27 cellular contexts compared by ENCODE assay signal in the genomic region with DNA sequence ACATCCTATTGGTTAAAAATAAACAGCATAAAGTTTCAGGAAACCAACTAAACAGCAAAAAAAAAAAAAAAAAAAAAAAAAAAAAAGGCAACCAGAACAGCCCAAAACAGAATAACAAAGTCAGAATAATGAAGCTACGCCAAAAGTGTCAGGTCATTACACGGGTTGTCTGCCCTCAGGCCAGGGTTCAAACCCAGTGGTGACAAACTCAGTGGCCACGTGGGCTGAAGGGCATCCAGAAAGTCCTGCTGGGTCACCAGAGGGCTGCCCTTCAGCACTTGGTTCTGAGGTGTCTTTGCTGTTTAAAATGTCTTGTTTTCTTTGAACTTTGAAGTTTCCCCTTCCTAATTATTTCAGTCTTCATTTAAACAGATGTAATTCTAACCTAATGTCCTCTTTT.
"Had no signal": no experiment of that assay in that cellular context is flagged by ENCODE, and none has a peak within 500 bp of the region (broad histone marks: within the 10 kb centered on the region; RNA-seq: fewer than 3 reads in every experiment).

No MANE protein-coding gene starts in this region.

- H3K36me3 ChIP-seq: esophagus muscularis mucosa, neural progenitor cell, sigmoid colon, tibial artery, upper lobe of right lung, vagina had no signal

- H3K9me3 ChIP-seq: esophagus muscularis mucosa, gastroesophageal sphincter, heart left ventricle, sigmoid colon, testis, tibial artery, upper lobe of right lung, vagina had no signal

- H3K4me2 ChIP-seq: hepatocyte, neural progenitor cell had no signal

- H3K27me3 ChIP-seq: dorsolateral prefrontal cortex, esophagus muscularis mucosa, foreskin keratinocyte, gastroesophageal sphincter, heart left ventricle, hepatocyte, neural progenitor cell, sigmoid colon, testis, tibial artery, upper lobe of right lung, vagina had no signal

- DNase-seq: dorsolateral prefrontal cortex; effector CD4-positive, alpha-beta T cell; endodermal cell; foreskin keratinocyte; midbrain; naive thymus-derived CD4-positive, alpha-beta T cell; sigmoid colon; stimulated activated CD4-positive, alpha-beta T cell treated with anti-CD3 and anti-CD28 coated beads, Interleukin-2, amount 100 ng/mL, for 24 hours; stimulated activated CD4-positive, alpha-beta T cell treated with anti-CD3 and anti-CD28 coated beads, Interleukin-4, amount 100 ng/mL, for 4 hours; stimulated activated naive CD8-positive, alpha-beta T cell treated with anti-CD3 and anti-CD28 coated beads, Interleukin-15, Interleukin-2, amounts not matched to agents 100 U/mL and 50 U/mL, for 24 hours; substantia nigra; testis; tibial artery; upper lobe of right lung had no signal

- H3K4me1 Mint-ChIP-seq: stimulated activated memory B cell treated with anti-CD40 and anti-IgM and Interleukin-4, amounts not matched to agents 10 μg/mL and 1 μg/mL and 100 μg/mL, for 72 hours had no signal

- H3K4me3 ChIP-seq: dorsolateral prefrontal cortex, esophagus muscularis mucosa, gastroesophageal sphincter, heart left ventricle, hepatocyte, lung, neural progenitor cell, sigmoid colon, testis, tibial artery, upper lobe of right lung, vagina had no signal

- H3K4me1 ChIP-seq: foreskin keratinocyte, parathyroid adenoma, sigmoid colon, testis, upper lobe of right lung had no signal

- H3K27ac ChIP-seq: epithelial cell of prostate, esophagus muscularis mucosa, foreskin keratinocyte, gastroesophageal sphincter, heart left ventricle, hepatocyte, neural progenitor cell, parathyroid adenoma, sigmoid colon, testis, upper lobe of right lung had no signal

- H3K27ac Mint-ChIP-seq: endodermal cell; memory B cell; naive thymus-derived CD4-positive, alpha-beta T cell; neural progenitor cell; progenitor cell of endocrine pancreas; stimulated activated memory B cell treated with anti-CD40 and anti-IgM and Interleukin-4, amounts not matched to agents 10 μg/mL and 1 μg/mL and 100 μg/mL, for 72 hours had no signal

- H3K4me3 Mint-ChIP-seq: endodermal cell; memory B cell; naive thymus-derived CD4-positive, alpha-beta T cell; nephron; neural progenitor cell; stimulated activated memory B cell treated with anti-CD40 and anti-IgM and Interleukin-4, amounts not matched to agents 10 μg/mL and 1 μg/mL and 100 μg/mL, for 72 hours had no signal

- H3K27me3 Mint-ChIP-seq: memory B cell, progenitor cell of endocrine pancreas had no signal

- H3K9ac ChIP-seq: neural progenitor cell, parathyroid adenoma had no signal

- H3K9me3 Mint-ChIP-seq: endodermal cell; memory B cell; naive thymus-derived CD4-positive, alpha-beta T cell; stimulated activated memory B cell treated with anti-CD40 and anti-IgM and Interleukin-4, amounts not matched to agents 10 μg/mL and 1 μg/mL and 100 μg/mL, for 72 hours had no signal

- H3K36me3 Mint-ChIP-seq: memory B cell; naive thymus-derived CD4-positive, alpha-beta T cell; neural progenitor cell; stimulated activated memory B cell treated with anti-CD40 and anti-IgM and Interleukin-4, amounts not matched to agents 10 μg/mL and 1 μg/mL and 100 μg/mL, for 72 hours had no signal

- H3K79me2 ChIP-seq: parathyroid adenoma had no signal
